In genomic region chr2:241952816-241953215, GRCh38 we compare ENCODE assay signal across 23 cellular contexts.
"Had no signal": no experiment of that assay in that cellular context is flagged by ENCODE, and none has a peak within 500 bp of the region (broad histone marks: within the 10 kb centered on the region; RNA-seq: fewer than 3 reads in every experiment).

No MANE protein-coding gene starts in this region.

- H3K9me3 ChIP-seq: pancreas, right atrium auricular region, testis, tibial artery had no signal

- H3K27me3 Mint-ChIP-seq: effector memory CD8-positive, alpha-beta T cell; naive thymus-derived CD4-positive, alpha-beta T cell; stimulated activated memory B cell treated with anti-CD40 and anti-IgM and Interleukin-4, amounts not matched to agents 10 μg/mL and 1 μg/mL and 100 μg/mL, for 72 hours had no signal

- H3K4me3 ChIP-seq: lung, pancreas, right atrium auricular region, skin epidermis, spleen, testis, tibial artery had no signal

- H3K27ac Mint-ChIP-seq: effector memory CD8-positive, alpha-beta T cell; nephron; progenitor cell of endocrine pancreas; stimulated activated memory B cell treated with anti-CD40 and anti-IgM and Interleukin-4, amounts not matched to agents 10 μg/mL and 1 μg/mL and 100 μg/mL, for 72 hours; type B pancreatic cell had no signal

- ATAC-seq: effector memory CD8-positive, alpha-beta T cell; left ventricle myocardium superior; naive thymus-derived CD4-positive, alpha-beta T cell; pancreas; stimulated activated memory B cell treated with anti-CD40 and anti-IgM and Interleukin-4, amounts not matched to agents 10 μg/mL and 1 μg/mL and 100 μg/mL, for 72 hours; stimulated activated naive CD8-positive, alpha-beta T cell treated with anti-CD3 and anti-CD28 coated beads, Interleukin-15, Interleukin-2, amounts not matched to agents 100 U/mL and 50 U/mL, for 24 hours had no signal

- H3K4me3 Mint-ChIP-seq: effector memory CD8-positive, alpha-beta T cell; naive thymus-derived CD4-positive, alpha-beta T cell; nephron; stimulated activated memory B cell treated with anti-CD40 and anti-IgM and Interleukin-4, amounts not matched to agents 10 μg/mL and 1 μg/mL and 100 μg/mL, for 72 hours; type B pancreatic cell had no signal

- H3K27ac ChIP-seq: pancreas, right atrium auricular region, skin epidermis, spleen, testis, tibial artery had no signal

- H3K36me3 ChIP-seq: pancreas, right atrium auricular region, tibial artery had no signal

- H3K4me1 Mint-ChIP-seq: nephron had no signal

- H3K27me3 ChIP-seq: pancreas, right atrium auricular region, spleen, testis had no signal

- DNase-seq: cerebellar nuclear complex; cortex of kidney; effector memory CD8-positive, alpha-beta T cell; erythroblast; left ventricle myocardium superior; mesenchymal stem cell; midbrain; naive thymus-derived CD4-positive, alpha-beta T cell; occipital lobe; stimulated activated CD4-positive, alpha-beta T cell treated with anti-CD3 and anti-CD28 coated beads, Interleukin-4, amount 100 ng/mL, for 4 hours; stimulated activated naive CD8-positive, alpha-beta T cell treated with anti-CD3 and anti-CD28 coated beads, Interleukin-15, Interleukin-2, amounts not matched to agents 100 U/mL and 50 U/mL, for 24 hours; substantia nigra; testis had no signal

- H3K9me3 Mint-ChIP-seq: effector memory CD8-positive, alpha-beta T cell; nephron; type B pancreatic cell had no signal

- H3K36me3 Mint-ChIP-seq: type B pancreatic cell had no signal
